ENCODE assay signal across 12 cellular contexts in the genomic region with DNA sequence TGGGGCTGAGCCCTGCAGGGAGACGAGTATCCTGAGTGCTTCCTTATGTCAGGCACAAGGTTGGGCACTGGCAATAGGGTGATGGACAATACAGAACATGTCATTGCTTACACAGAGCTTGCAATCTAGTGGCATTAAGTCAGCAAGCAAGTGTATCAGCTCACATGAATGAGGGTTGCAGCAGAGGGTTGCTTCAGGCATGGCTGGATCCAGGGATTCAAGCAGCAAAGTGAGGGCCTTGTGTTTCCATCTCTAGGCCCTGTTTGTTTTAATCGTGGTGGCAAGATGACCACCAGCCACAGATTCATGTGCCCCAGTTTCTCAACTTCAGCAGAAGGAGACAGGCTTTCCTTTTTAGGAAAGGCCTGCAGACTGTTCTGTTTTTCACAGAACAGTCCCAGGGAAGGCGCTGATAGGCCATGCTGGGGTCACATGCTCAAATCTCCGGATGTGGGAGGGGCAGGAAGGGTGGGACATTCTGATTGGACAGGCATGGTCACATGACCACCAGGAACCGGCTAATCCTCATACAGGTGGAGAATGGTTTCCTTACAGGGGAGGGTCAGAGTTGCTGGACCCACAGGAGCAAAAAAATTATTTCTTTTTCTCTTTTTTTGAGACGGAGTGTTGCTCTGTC. TPM values are rescaled to one million over a fixed set of nuclear protein-coding genes. Genes with fewer than 3 reads are reported as not detected.
DNase-seq lines count a peak whose midpoint lies in the region; TF ChIP-seq lines count a peak whose summit lies in the region.
"Had no signal": no experiment of that assay in that cellular context is flagged by ENCODE, and none has a peak within 500 bp of the region (broad histone marks: within the 10 kb centered on the region; RNA-seq: fewer than 3 reads in every experiment).

No MANE protein-coding gene starts in this region.

- no TSS peak for BruUV-seq in OCI-LY7 (replicated peaks; lab: Mats Ljungman, UMichigan)

- H3K36me3 ChIP-seq in DOHH2 (ENCODE audit: control insufficient read depth, low read length) (peaks cover 25% of the 10 kb centered on the region), OCI-LY7 (ENCODE audit: insufficient read depth, low read length) (0 out of 2 replicates have a peak, but pooled peaks cover 4% of the 10 kb centered on the region), smooth muscle cell (ENCODE audit: low read depth) (peaks cover 11% of the 10 kb centered on the region)

- DNase-seq in AG08396 (ENCODE audit: low spot score), result peak; percentile 54
- DNase-seq in OCI-LY7 (ENCODE audit: low spot score), result peak; percentile 62
- DNase-seq in dermis blood vessel endothelial cell, result peak; percentile 53
- no peak for DNase-seq in foreskin fibroblast
- DNase-seq in smooth muscle cell (lab: John Stamatoyannopoulos, UW; ENCODE audit: unreplicated experiment), result no peak
- DNase-seq in NCI-H2029 treated with DMSO at 0.1 percent for 48 hours (lab: John Stamatoyannopoulos, UW), result no peak
- DNase-seq in HK-2 (ENCODE audit: unreplicated experiment), result no peak
- DNase-seq: body of pancreas; effector memory CD8-positive, alpha-beta T cell; naive thymus-derived CD8-positive, alpha-beta T cell; NCI-H2171 treated with DMSO at 0.1 percent for 48 hours had no signal

- 96% methylated on average over 6 of the region's 6 CpGs for WGBS in smooth muscle cell (ENCODE audit: low lambda C conversion rate)

- peaks cover 10% of the 10 kb centered on the region; the same call in 1 of the 2 replicates for H3K9me3 ChIP-seq in DOHH2 (ENCODE audit: control insufficient read depth, insufficient read depth, low read length)
- 0 out of 2 replicates have a peak, but pooled peaks cover 3% of the 10 kb centered on the region for H3K9me3 ChIP-seq in OCI-LY7 (ENCODE audit: low read length)
- no peaks in the 10 kb centered on the region for H3K9me3 ChIP-seq in smooth muscle cell (replicated peaks; ENCODE audit: low read depth)
- H3K9me3 ChIP-seq: body of pancreas had no signal

- H3K79me2 ChIP-seq in DOHH2 (ENCODE audit: control insufficient read depth, low read length) (no peaks in the 10 kb centered on the region), OCI-LY7 (ENCODE audit: insufficient read depth, low read depth, low read length) (no peaks in the 10 kb centered on the region), smooth muscle cell (ENCODE audit: low read depth) (no peaks in the 10 kb centered on the region)

- H3K27ac ChIP-seq in DOHH2 (ENCODE audit: low read depth, low read length), result no peak overlapping the region
- no peak overlapping the region for H3K27ac ChIP-seq in OCI-LY7 (ENCODE audit: low read depth, low read length, poor library complexity, severe bottlenecking)
- no peak overlapping the region for H3K27ac ChIP-seq in smooth muscle cell (ENCODE audit: low read depth)
- H3K27ac ChIP-seq: body of pancreas had no signal

- H3K9ac ChIP-seq in smooth muscle cell (ENCODE audit: low read depth), result no peak overlapping the region

- H4K20me1 ChIP-seq in DOHH2 (ENCODE audit: control insufficient read depth, insufficient read depth, low read depth, low read length) (no peaks in the 10 kb centered on the region), OCI-LY7 (ENCODE audit: insufficient read depth, low read length) (no peaks in the 10 kb centered on the region), smooth muscle cell (ENCODE audit: low read depth) (peaks cover 6% of the 10 kb centered on the region)

- no peaks in the 10 kb centered on the region for H3F3A ChIP-seq in DOHH2 (ENCODE audit: control insufficient read depth, insufficient read depth)
- H3F3A ChIP-seq in smooth muscle cell (ENCODE audit: low read depth), result no peaks in the 10 kb centered on the region

- TF ChIP-seq CTCF in DOHH2 (IDR thresholded peaks at IDR 0.05; ENCODE audit: low read depth, low read length, poor library complexity, severe bottlenecking) (no peak), OCI-LY7 (conservative IDR thresholded peaks at IDR 0.05; ENCODE audit: low read length) (no peak), foreskin fibroblast (IDR thresholded peaks at IDR 0.05; ENCODE audit: low read depth, low read length) (no peak), smooth muscle cell (IDR thresholded peaks at IDR 0.05; ENCODE audit: borderline replicate concordance, insufficient read depth, poor library complexity, severe bottlenecking) (no peak)

- H3K4me1 ChIP-seq in DOHH2 (ENCODE audit: control insufficient read depth, low read length), result peaks cover 7% of the 10 kb centered on the region
- peaks cover 7% of the 10 kb centered on the region for H3K4me1 ChIP-seq in OCI-LY7 (ENCODE audit: insufficient read depth, low read length, poor library complexity, severe bottlenecking)
- no peaks in the 10 kb centered on the region for H3K4me1 ChIP-seq in smooth muscle cell (ENCODE audit: low read depth)
- H3K4me1 ChIP-seq: body of pancreas had no signal

- H3K4me2 ChIP-seq in DOHH2 (ENCODE audit: low read length), result 0 out of 2 replicates have a peak overlapping the region, but pooled peaks have one; percentile 14
- no peak overlapping the region for H3K4me2 ChIP-seq in OCI-LY7 (ENCODE audit: low read length)
- H3K4me2 ChIP-seq in smooth muscle cell, result no peak overlapping the region

- intact Hi-C loops in OCI-LY7 (cut with micrococcal nuclease; ENCODE audit: unreplicated experiment), result no loop called here

- H3K27me3 ChIP-seq in DOHH2 (ENCODE audit: control insufficient read depth, low read length), result no peaks in the 10 kb centered on the region
- no peaks in the 10 kb centered on the region for H3K27me3 ChIP-seq in smooth muscle cell (ENCODE audit: low read depth)
- H3K27me3 ChIP-seq: body of pancreas had no signal

- POLR2A ChIA-PET in OCI-LY7 (lab: Charles Lee), result interaction anchor here (0.6 to 1.1 kb wide), 3 partner anchors 70 to 879 kb away, joined by 4 to 5 read pairs (median 5); a partner anchor contains a TSS

- H2AFZ ChIP-seq in OCI-LY7 (ENCODE audit: low read length), result no peak overlapping the region
- H2AFZ ChIP-seq in smooth muscle cell (ENCODE audit: low read depth), result no peak overlapping the region

- H3K4me3 ChIP-seq in DOHH2 (ENCODE audit: low read length) (no peak overlapping the region), OCI-LY7 (ENCODE audit: low read depth, low read length, poor library complexity, severe bottlenecking) (no peak overlapping the region), foreskin fibroblast (ENCODE audit: low read depth in 1 of 2, low read length in 2 of 2) (no peak overlapping the region), smooth muscle cell (no peak overlapping the region)
- H3K4me3 ChIP-seq: body of pancreas had no signal

- CTCF ChIA-PET in OCI-LY7 (lab: Charles Lee; ENCODE audit: unreplicated experiment), result no interaction called here

- H3K9me2 ChIP-seq in DOHH2 (replicated peaks; ENCODE audit: control insufficient read depth, low read length) (no peaks in the 10 kb centered on the region), OCI-LY7 (ENCODE audit: insufficient read depth, low read length) (no peaks in the 10 kb centered on the region)

RNA-seq across cellular contexts. Expression of a gene that starts 14.4 kb away (rescaled TPM):
- total RNA-seq in OCI-LY7 (2014; rRNA removed; shearing (Covaris generic)), result 9.4 and 11.3 TPM in 2 replicates
- total RNA-seq in OCI-LY7 (2022) (9.7 and 11.7 TPM in 2 replicates), dermis blood vessel endothelial cell (242 and 359 TPM in 2 replicates), smooth muscle cell (292 and 362 TPM in 2 replicates)
- polyA plus RNA-seq in smooth muscle cell, result 425 and 559 TPM in 2 replicates

RNA-seq across cellular contexts. Expression of a gene that starts 22.7 kb away (rescaled TPM):
- total RNA-seq in OCI-LY7 (2014; rRNA removed; shearing (Covaris generic)), result 42.3 and 48.3 TPM in 2 replicates
- 43.7 and 47.2 TPM in 2 replicates for total RNA-seq in OCI-LY7 (2022)
- total RNA-seq in dermis blood vessel endothelial cell, result 87.1 and 117 TPM in 2 replicates
- total RNA-seq in smooth muscle cell, result 41.0 and 41.3 TPM in 2 replicates
- polyA plus RNA-seq in smooth muscle cell, result 70.9 and 71.6 TPM in 2 replicates

RNA-seq across cellular contexts. Expression of a gene that starts 31.3 kb away (rescaled TPM):
- total RNA-seq in OCI-LY7 (2014; rRNA removed; shearing (Covaris generic)), result 28.3 and 32.2 TPM in 2 replicates
- total RNA-seq in OCI-LY7 (2022) (52.7 and 55.9 TPM in 2 replicates), dermis blood vessel endothelial cell (61.1 and 95.3 TPM in 2 replicates), smooth muscle cell (30.0 and 34.2 TPM in 2 replicates)
- 39.7 and 42.8 TPM in 2 replicates for polyA plus RNA-seq in smooth muscle cell

Comparison
In these comparisons a context has a peak if more than half of its experiments do, and no peak if none do; other contexts are left out.
1. DNase-seq: peak in AG08396 (single experiment), OCI-LY7 (single experiment) and dermis blood vessel endothelial cell (single experiment); none in foreskin fibroblast (0 of 2), smooth muscle cell (single experiment), NCI-H2029 treated with DMSO at 0.1 percent for 48 hours (single experiment) and HK-2 (single experiment).
2. RNA of a gene that starts 14.4 kb away (total RNA-seq): 292 to 362 TPM in smooth muscle cell and 242 to 359 TPM in dermis blood vessel endothelial cell; 9.4 to 11.7 TPM in OCI-LY7; every median in the first group is over 10 times any median in the second.